1 cellular context compared by ENCODE assay signal in genomic region chr17:50151937-50152547, GRCh38.
A peak's percentile ranks its signal among the peaks of the same experiment; 100 is the strongest.
TF ChIP-seq lines count a peak whose summit lies in the region.

No MANE protein-coding gene starts in this region.

TF ChIP-seq in HepG2, 621 proteins besides CTCF, POLR2A, EP300 and RAD21 (continued from another document and continues in another):
- TF ChIP-seq ZNF556 (CRISPR knock-in tag; IDR thresholded peaks at IDR 0.05; ENCODE audit: borderline replicate concordance) (peak; percentile 81; the same call in 1 of the 2 replicates), ZNF354B (CRISPR knock-in tag; IDR thresholded peaks at IDR 0.05) (no peak), GATAD1 (CRISPR knock-in tag; IDR thresholded peaks at IDR 0.05) (peak; percentile 79), FIP1L1 (IDR thresholded peaks at IDR 0.05; ENCODE audit: borderline replicate concordance, insufficient read depth, low read depth, low read length) (no peak), DMAP1 (CRISPR knock-in tag; IDR thresholded peaks at IDR 0.05) (peak; percentile 64), REXO4 (CRISPR knock-in tag; IDR thresholded peaks at IDR 0.05; ENCODE audit: borderline replicate concordance) (no peak), ZNF749 (CRISPR knock-in tag; IDR thresholded peaks at IDR 0.05; ENCODE audit: borderline replicate concordance) (no peak), ZNF576 (CRISPR knock-in tag; IDR thresholded peaks at IDR 0.05) (no peak), IKZF5 (CRISPR knock-in tag; IDR thresholded peaks at IDR 0.05) (peak; percentile 70; the same call in 1 of the 2 replicates), ZNF512B (CRISPR knock-in tag; IDR thresholded peaks at IDR 0.05; ENCODE audit: borderline replicate concordance) (no peak), CBX1 (IDR thresholded peaks at IDR 0.05; ENCODE audit: low read depth) (no peak), HOXA7 (CRISPR knock-in tag; IDR thresholded peaks at IDR 0.05) (no peak), KDM2A (CRISPR knock-in tag; IDR thresholded peaks at IDR 0.05; ENCODE audit: borderline replicate concordance, low read depth) (peak; percentile 68; the same call in 1 of the 2 replicates), ATF6 (CRISPR knock-in tag; conservative IDR thresholded peaks at IDR 0.05) (no peak), PRMT3 (CRISPR knock-in tag; IDR thresholded peaks at IDR 0.05; ENCODE audit: borderline replicate concordance, low read depth) (no peak), NR3C1 (CRISPR knock-in tag; IDR thresholded peaks at IDR 0.05) (no peak), ZBTB3 (CRISPR knock-in tag; IDR thresholded peaks at IDR 0.05; ENCODE audit: borderline replicate concordance, low read depth) (no peak), ARID4A (CRISPR knock-in tag; IDR thresholded peaks at IDR 0.05; ENCODE audit: borderline replicate concordance) (peak; percentile 80), SP5 (CRISPR knock-in tag; IDR thresholded peaks at IDR 0.05; ENCODE audit: borderline replicate concordance, low read depth) (peak; percentile 66), ZNF652 (CRISPR knock-in tag; IDR thresholded peaks at IDR 0.05; ENCODE audit: borderline replicate concordance, low read depth) (peak; percentile 48; the same call in 1 of the 2 replicates), ZMYM3 (CRISPR knock-in tag; IDR thresholded peaks at IDR 0.05) (peak; percentile 99), PRPF4 (IDR thresholded peaks at IDR 0.05; ENCODE audit: low read depth, low read length, poor library complexity, severe bottlenecking) (peak; percentile 72), ZNF34 (CRISPR knock-in tag; IDR thresholded peaks at IDR 0.05; ENCODE audit: borderline replicate concordance) (no peak), ZGPAT (CRISPR knock-in tag; IDR thresholded peaks at IDR 0.05) (0 out of 2 replicates have a peak, but pooled peaks have one; percentile 65), SATB2 (CRISPR knock-in tag; IDR thresholded peaks at IDR 0.05) (no peak), KLF11 (CRISPR knock-in tag; IDR thresholded peaks at IDR 0.05) (no peak), NFKB2 (CRISPR knock-in tag; IDR thresholded peaks at IDR 0.05; ENCODE audit: borderline replicate concordance) (no peak), GATA4 (IDR thresholded peaks at IDR 0.05; ENCODE audit: borderline replicate concordance, low read depth) (no peak), TBL1XR1 (IDR thresholded peaks at IDR 0.05; ENCODE audit: borderline replicate concordance, low read length, partially characterized antibody) (peak; percentile 28), ZNF318 (CRISPR knock-in tag; IDR thresholded peaks at IDR 0.05) (no peak), MIER2 (CRISPR knock-in tag; IDR thresholded peaks at IDR 0.05) (no peak)
